In genomic region chr7:158740657-158741293, GRCh38 we compare ENCODE assay signal across 12 cellular contexts. TPM values are rescaled to one million over a fixed set of nuclear protein-coding genes. Genes with fewer than 3 reads are reported as not detected.
DNase-seq lines count a peak whose midpoint lies in the region; ATAC-seq and TF ChIP-seq lines count a peak whose summit lies in the region.
"Had no signal": no experiment of that assay in that cellular context is flagged by ENCODE, and none has a peak within 500 bp of the region (broad histone marks: within the 10 kb centered on the region; RNA-seq: fewer than 3 reads in every experiment).

No MANE protein-coding gene starts in this region.

- POLR2A ChIA-PET in Caco-2 (lab: Charles Lee): interaction anchor here (1.0 kb wide), 1 partner anchor 36 kb away, joined by 3 read pairs; the partner anchor contains the start of gene NCAPG2

- no peak for TF ChIP-seq POLR2A in gastroesophageal sphincter (IDR thresholded peaks at IDR 0.05)

- intact Hi-C loops in Caco-2 (cut with micrococcal nuclease; ENCODE audit: unreplicated experiment): no loop called here

- H3K4me1 ChIP-seq in gastroesophageal sphincter (peaks cover 0 to 35% (median 4%) of the 10 kb centered on the region in 3 donors), Caco-2 (no peaks in the 10 kb centered on the region)
- H3K4me1 ChIP-seq: BE2C had no signal

- H3K27me3 Mint-ChIP-seq in activated CD8-positive, alpha-beta memory T cell treated with anti-CD3 and anti-CD28 coated beads, Interleukin-2, amount 10 ng/mL, durations not matched to agents 7 days and 5 days: no peaks in the 10 kb centered on the region
- no peaks in the 10 kb centered on the region for H3K27me3 Mint-ChIP-seq in activated naive CD8-positive, alpha-beta T cell
- no peaks in the 10 kb centered on the region for H3K27me3 Mint-ChIP-seq in Caco-2 (ENCODE audit: insufficient read depth, unreplicated experiment)
- H3K27me3 Mint-ChIP-seq in stimulated activated memory B cell treated with anti-CD40 and anti-IgM and Interleukin-4, amounts not matched to agents 10 μg/mL and 1 μg/mL and 100 μg/mL, for 72 hours: no peaks in the 10 kb centered on the region

- H3K9me3 Mint-ChIP-seq in activated CD8-positive, alpha-beta memory T cell treated with anti-CD3 and anti-CD28 coated beads, Interleukin-2, amount 10 ng/mL, durations not matched to agents 7 days and 5 days (ENCODE audit: low read depth): no peaks in the 10 kb centered on the region
- no peaks in the 10 kb centered on the region for H3K9me3 Mint-ChIP-seq in activated naive CD8-positive, alpha-beta T cell (ENCODE audit: low read depth)
- no peaks in the 10 kb centered on the region for H3K9me3 Mint-ChIP-seq in stimulated activated effector memory CD8-positive, alpha-beta T cell treated with anti-CD3 and anti-CD28 coated beads, Interleukin-12 subunit alpha, Interleukin-12 subunit beta, amount 100 ng/mL, for 72 hours
- H3K9me3 Mint-ChIP-seq in Caco-2 (ENCODE audit: unreplicated experiment): no peaks in the 10 kb centered on the region
- no peaks in the 10 kb centered on the region for H3K9me3 Mint-ChIP-seq in stimulated activated memory B cell treated with anti-CD40 and anti-IgM and Interleukin-4, amounts not matched to agents 10 μg/mL and 1 μg/mL and 100 μg/mL, for 72 hours
- H3K9me3 Mint-ChIP-seq: neural crest cell had no signal

- no peak overlapping the region for H3K4me3 Mint-ChIP-seq in activated CD8-positive, alpha-beta memory T cell treated with anti-CD3 and anti-CD28 coated beads, Interleukin-2, amount 10 ng/mL, durations not matched to agents 7 days and 5 days
- H3K4me3 Mint-ChIP-seq in activated naive CD8-positive, alpha-beta T cell: no peak overlapping the region
- H3K4me3 Mint-ChIP-seq in stimulated activated effector memory CD8-positive, alpha-beta T cell treated with anti-CD3 and anti-CD28 coated beads, Interleukin-12 subunit alpha, Interleukin-12 subunit beta, amount 100 ng/mL, for 72 hours: no peak overlapping the region
- H3K4me3 Mint-ChIP-seq in Caco-2 (ENCODE audit: unreplicated experiment): no peak overlapping the region
- no peak overlapping the region for H3K4me3 Mint-ChIP-seq in stimulated activated memory B cell treated with anti-CD40 and anti-IgM and Interleukin-4, amounts not matched to agents 10 μg/mL and 1 μg/mL and 100 μg/mL, for 72 hours
- H3K4me3 Mint-ChIP-seq: neural crest cell had no signal

- no TSS peak for BruUV-seq in Caco-2 (replicated peaks; lab: Mats Ljungman, UMichigan)

- CTCF ChIA-PET in activated CD8-positive, alpha-beta memory T cell treated with anti-CD3 and anti-CD28 coated beads, Interleukin-2, amount 10 ng/mL, durations not matched to agents 7 days and 5 days (lab: Charles Lee): interaction anchor here (0.6 to 2.0 kb wide), 4 partner anchors 8 to 236 kb away, joined by 3 to 6 read pairs (median 3); no protein-coding TSS in a partner anchor
- CTCF ChIA-PET in Caco-2 (lab: Charles Lee): interaction anchor here (0.7 kb wide), 1 partner anchor 114 kb away, joined by 3 read pairs; no protein-coding TSS in a partner anchor

- ATAC-seq in activated CD8-positive, alpha-beta memory T cell treated with anti-CD3 and anti-CD28 coated beads, Interleukin-2, amount 10 ng/mL, durations not matched to agents 7 days and 5 days: no peak
- ATAC-seq in gastroesophageal sphincter: peak; percentile 77
- no peak for ATAC-seq in stimulated activated effector memory CD8-positive, alpha-beta T cell treated with anti-CD3 and anti-CD28 coated beads, Interleukin-12 subunit alpha, Interleukin-12 subunit beta, amount 100 ng/mL, for 72 hours
- no peak for ATAC-seq in stimulated activated memory B cell treated with anti-CD40 and anti-IgM and Interleukin-4, amounts not matched to agents 10 μg/mL and 1 μg/mL and 100 μg/mL, for 72 hours

- no peaks in the 10 kb centered on the region for H3K9me3 ChIP-seq in gastroesophageal sphincter
- no peaks in the 10 kb centered on the region for H3K9me3 ChIP-seq in Caco-2
- H3K9me3 ChIP-seq: BE2C had no signal

- H3K4me3 ChIP-seq in gastroesophageal sphincter: no peak overlapping the region
- no peak overlapping the region for H3K4me3 ChIP-seq in Caco-2 (ENCODE audit: low read depth, low read length)

- H3K36me3 Mint-ChIP-seq in activated CD8-positive, alpha-beta memory T cell treated with anti-CD3 and anti-CD28 coated beads, Interleukin-2, amount 10 ng/mL, durations not matched to agents 7 days and 5 days: peaks cover 53% of the 10 kb centered on the region
- peaks cover 3% of the 10 kb centered on the region for H3K36me3 Mint-ChIP-seq in activated naive CD8-positive, alpha-beta T cell
- peaks cover 99% of the 10 kb centered on the region for H3K36me3 Mint-ChIP-seq in stimulated activated effector memory CD8-positive, alpha-beta T cell treated with anti-CD3 and anti-CD28 coated beads, Interleukin-12 subunit alpha, Interleukin-12 subunit beta, amount 100 ng/mL, for 72 hours
- peaks cover 83% of the 10 kb centered on the region for H3K36me3 Mint-ChIP-seq in Caco-2 (ENCODE audit: insufficient read depth, unreplicated experiment)
- peaks cover 72% of the 10 kb centered on the region for H3K36me3 Mint-ChIP-seq in stimulated activated memory B cell treated with anti-CD40 and anti-IgM and Interleukin-4, amounts not matched to agents 10 μg/mL and 1 μg/mL and 100 μg/mL, for 72 hours

- TF ChIP-seq CTCF in gastroesophageal sphincter (IDR thresholded peaks at IDR 0.05) (peak in 1 of 4 experiments; percentile 38), Caco-2 (IDR thresholded peaks at IDR 0.05; ENCODE audit: insufficient read depth in 1 of 2, low read depth in 1 of 2, low read length in 1 of 2, severe bottlenecking in 1 of 2, unreplicated experiment in 1 of 2) (no peak)

- H3K27ac Mint-ChIP-seq in activated CD8-positive, alpha-beta memory T cell treated with anti-CD3 and anti-CD28 coated beads, Interleukin-2, amount 10 ng/mL, durations not matched to agents 7 days and 5 days: peak overlapping the region; percentile 35
- H3K27ac Mint-ChIP-seq in activated naive CD8-positive, alpha-beta T cell: peak overlapping the region; percentile 72
- peak overlapping the region; percentile 60 for H3K27ac Mint-ChIP-seq in stimulated activated effector memory CD8-positive, alpha-beta T cell treated with anti-CD3 and anti-CD28 coated beads, Interleukin-12 subunit alpha, Interleukin-12 subunit beta, amount 100 ng/mL, for 72 hours
- no peak overlapping the region for H3K27ac Mint-ChIP-seq in Caco-2 (ENCODE audit: unreplicated experiment)
- no peak overlapping the region for H3K27ac Mint-ChIP-seq in stimulated activated memory B cell treated with anti-CD40 and anti-IgM and Interleukin-4, amounts not matched to agents 10 μg/mL and 1 μg/mL and 100 μg/mL, for 72 hours

- peak overlapping the region; percentile 69 to 90 (median 86) for H3K27ac ChIP-seq in gastroesophageal sphincter

- peaks cover 2% of the 10 kb centered on the region for H3K4me1 Mint-ChIP-seq in activated CD8-positive, alpha-beta memory T cell treated with anti-CD3 and anti-CD28 coated beads, Interleukin-2, amount 10 ng/mL, durations not matched to agents 7 days and 5 days
- no peaks in the 10 kb centered on the region for H3K4me1 Mint-ChIP-seq in activated naive CD8-positive, alpha-beta T cell (ENCODE audit: low read depth)
- H3K4me1 Mint-ChIP-seq in stimulated activated effector memory CD8-positive, alpha-beta T cell treated with anti-CD3 and anti-CD28 coated beads, Interleukin-12 subunit alpha, Interleukin-12 subunit beta, amount 100 ng/mL, for 72 hours: no peaks in the 10 kb centered on the region
- peaks cover 7% of the 10 kb centered on the region for H3K4me1 Mint-ChIP-seq in Caco-2 (ENCODE audit: low read depth, unreplicated experiment)
- H3K4me1 Mint-ChIP-seq in stimulated activated memory B cell treated with anti-CD40 and anti-IgM and Interleukin-4, amounts not matched to agents 10 μg/mL and 1 μg/mL and 100 μg/mL, for 72 hours: no peaks in the 10 kb centered on the region
- H3K4me1 Mint-ChIP-seq: neural crest cell had no signal

- no peak for TF ChIP-seq EP300 in gastroesophageal sphincter (IDR thresholded peaks at IDR 0.05)

- 37 to 55% methylated on average over 11 to 14 of the region's 16 CpGs for WGBS in gastroesophageal sphincter (ENCODE audit: low coverage in 1 of 2), 2 donors

- H3K27me3 ChIP-seq in gastroesophageal sphincter (no peaks in the 10 kb centered on the region), Caco-2 (replicated peaks; ENCODE audit: control insufficient read depth, insufficient read depth, low read length) (no peaks in the 10 kb centered on the region)
- H3K27me3 ChIP-seq: BE2C had no signal

- DNase-seq in activated CD8-positive, alpha-beta memory T cell treated with anti-CD3 and anti-CD28 coated beads, Interleukin-2, amount 10 ng/mL, durations not matched to agents 7 days and 5 days: no peak
- no peak for DNase-seq in activated CD8-positive, alpha-beta memory T cell treated with anti-CD3 and anti-CD28 coated beads, Interleukin-2, amount 50 U/mL, for 48 hours
- no peak for DNase-seq in stimulated activated effector memory CD8-positive, alpha-beta T cell treated with anti-CD3 and anti-CD28 coated beads, Interleukin-12 subunit alpha, Interleukin-12 subunit beta, amount 100 ng/mL, for 72 hours (ENCODE audit: low spot score in 2 of 2)
- DNase-seq in DMS 273 (lab: John Stamatoyannopoulos, UW; ENCODE audit: unreplicated experiment) (no peak), Caco-2 (no peak)
- DNase-seq: activated CD4-positive, CD25-positive, alpha-beta regulatory T cell; BE2C; effector CD4-positive, alpha-beta T cell had no signal

- H3K36me3 ChIP-seq in gastroesophageal sphincter (peaks cover 0 to 99% of the 10 kb centered on the region in 2 donors), Caco-2 (ENCODE audit: control insufficient read depth, insufficient read depth, low read length) (peaks cover 3% of the 10 kb centered on the region)

RNA-seq across cellular contexts. Expression of gene NCAPG2, which starts 36.2 kb away (rescaled TPM):
- 100 to 1,000 TPM; 146 to 182 TPM for total RNA-seq in activated CD8-positive, alpha-beta memory T cell treated with anti-CD3 and anti-CD28 coated beads, Interleukin-2, amount 10 ng/mL, durations not matched to agents 7 days and 5 days
- total RNA-seq in gastroesophageal sphincter (1 to 10 TPM; 4.6 to 6.4 (median 5.6) TPM), Caco-2 (2022) (67.3 and 67.6 TPM in 2 replicates)

Comparison
In these comparisons a context has a peak if more than half of its experiments do, and no peak if none do; other contexts are left out.
1. H3K27ac Mint-ChIP-seq: peak in activated CD8-positive, alpha-beta memory T cell treated with anti-CD3 and anti-CD28 coated beads, Interleukin-2, amount 10 ng/mL, durations not matched to agents 7 days and 5 days (single experiment), activated naive CD8-positive, alpha-beta T cell (single experiment) and stimulated activated effector memory CD8-positive, alpha-beta T cell treated with anti-CD3 and anti-CD28 coated beads, Interleukin-12 subunit alpha, Interleukin-12 subunit beta, amount 100 ng/mL, for 72 hours (single experiment); none in Caco-2 (single experiment) and stimulated activated memory B cell treated with anti-CD40 and anti-IgM and Interleukin-4, amounts not matched to agents 10 μg/mL and 1 μg/mL and 100 μg/mL, for 72 hours (single experiment).